Comparison of ENCODE assay signal across 1 cellular context in the genomic region with DNA sequence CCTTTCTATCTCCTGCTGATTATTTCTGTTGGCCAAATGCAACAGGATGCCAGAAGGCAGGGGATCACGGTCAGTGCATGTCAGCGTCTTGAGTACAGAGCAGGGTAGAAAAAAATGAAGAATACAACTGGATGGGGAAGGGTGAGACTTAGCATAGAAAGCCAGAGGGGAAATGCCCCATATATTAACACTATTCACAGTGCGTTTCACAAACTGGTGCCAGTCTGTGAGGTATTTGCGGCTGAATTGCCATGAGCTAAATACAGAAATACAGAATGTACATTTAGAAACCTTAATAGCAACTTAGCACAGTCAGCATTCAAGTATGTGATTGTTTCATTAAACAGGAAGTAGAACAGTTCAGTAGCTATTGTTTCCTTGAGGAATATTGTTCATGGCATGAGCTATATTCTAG.
TF ChIP-seq lines count a peak whose summit lies in the region.

No MANE protein-coding gene starts in this region.

TF ChIP-seq in endothelial cell of umbilical vein, 7 proteins besides CTCF, POLR2A, EP300 and RAD21:
- TF ChIP-seq, protein P1, sequence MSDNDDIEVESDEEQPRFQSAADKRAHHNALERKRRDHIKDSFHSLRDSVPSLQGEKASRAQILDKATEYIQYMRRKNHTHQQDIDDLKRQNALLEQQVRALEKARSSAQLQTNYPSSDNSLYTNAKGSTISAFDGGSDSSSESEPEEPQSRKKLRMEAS (IDR thresholded peaks at IDR 0.05; ENCODE audit: insufficient read depth, insufficient read length): no peak
- TF ChIP-seq EZH2 (IDR thresholded peaks at IDR 0.05; ENCODE audit: borderline replicate concordance, low read depth, low read length, severe bottlenecking) (no peak), JUN (IDR thresholded peaks at IDR 0.05; ENCODE audit: borderline replicate concordance, insufficient read depth, insufficient read length, low read depth) (peak; percentile 76), POLR2AphosphoS5 (IDR thresholded peaks at IDR 0.05; ENCODE audit: insufficient read depth, low read depth, low read length) (peak; percentile 37), GATA2 (IDR thresholded peaks at IDR 0.05; ENCODE audit: insufficient read depth, insufficient read length, low read depth, low read length) (no peak), FOS (IDR thresholded peaks at IDR 0.05; ENCODE audit: borderline replicate concordance, insufficient read depth, low read length) (peak; percentile 65)
